8 cellular contexts compared by ENCODE assay signal in the genomic region with DNA sequence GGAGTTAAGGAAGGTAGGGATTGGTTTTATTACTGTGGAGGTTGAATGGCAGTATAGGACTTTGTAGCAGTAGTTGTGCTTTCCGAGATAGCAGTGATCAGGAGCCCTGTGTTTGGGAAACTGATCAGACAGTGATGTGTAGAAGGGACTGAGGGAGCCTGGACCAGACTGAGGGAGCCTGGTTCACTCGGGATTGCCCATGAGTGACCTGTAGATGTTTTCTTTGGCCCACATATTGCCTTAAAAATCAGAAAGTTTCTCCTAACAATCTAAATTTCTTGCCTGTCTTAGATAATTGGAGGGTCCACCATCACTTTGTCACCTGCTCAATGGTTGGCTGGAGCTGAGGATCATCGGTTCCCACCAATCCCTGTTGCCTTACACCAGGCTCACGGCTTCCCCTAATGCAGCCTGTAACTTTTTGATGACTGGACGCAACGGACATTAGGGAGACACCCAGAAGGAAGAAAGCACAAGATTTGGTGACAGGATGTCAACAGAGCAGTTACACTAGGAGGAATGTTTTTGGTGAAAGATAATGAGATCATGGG. TPM values are rescaled to one million over a fixed set of nuclear protein-coding genes. Genes with fewer than 3 reads are reported as not detected.
DNase-seq lines count a peak whose midpoint lies in the region; ATAC-seq, FAIRE-seq and TF ChIP-seq lines count a peak whose summit lies in the region.

No MANE protein-coding gene starts in this region.

- peak overlapping the region; percentile 82 for H2BK5ac ChIP-seq in H1 (ENCODE audit: low read depth, low read length)

- H4K91ac ChIP-seq in H1 (replicated peaks; ENCODE audit: insufficient read length, low read length): peak overlapping the region; percentile 72

- H3K4me3 Mint-ChIP-seq in CD4-positive, alpha-beta T cell: peak overlapping the region; percentile 95

- intact Hi-C loops in CD4-positive, alpha-beta T cell (cut with DNase I, micrococcal nuclease): loop anchor here in 1 of 2 experiments (5.0 kb wide), 1 partner anchor 319 kb away; no protein-coding TSS in a partner anchor

- peaks cover 33% of the 10 kb centered on the region for H3K36me3 Mint-ChIP-seq in CD4-positive, alpha-beta T cell (ENCODE audit: low read depth)

- H2BK12ac ChIP-seq in H1 (ENCODE audit: low read depth, low read length): no peak overlapping the region; the same call in 1 of the 2 replicates

- H2BK20ac ChIP-seq in H1 (ENCODE audit: low read length): no peak overlapping the region

- POLR2A ChIA-PET in CD4-positive, alpha-beta T cell (lab: Charles Lee): interaction anchor here (2.1 kb wide), 3 partner anchors 40 to 314 kb away, joined by 11 to 46 read pairs (median 15); no protein-coding TSS in a partner anchor
- POLR2A ChIA-PET in H1 (lab: Charles Lee; ENCODE audit: partially characterized antibody): interaction anchor here (1.4 to 2.7 kb wide), 3 partner anchors 41 to 77 kb away, joined by 3 to 10 read pairs (median 7); no protein-coding TSS in a partner anchor

- H3K27ac ChIP-seq in CD4-positive, alpha-beta T cell (ENCODE audit: low read depth, low read length): peak overlapping the region; percentile 98
- H3K27ac ChIP-seq in H1 (ENCODE audit: low read depth, low read length) (0 out of 2 replicates have a peak overlapping the region, but pooled peaks have one; percentile 12), neutrophil (peak overlapping the region; percentile 98)

- peak overlapping the region; percentile 41; the same call in 1 of the 2 replicates for H4K8ac ChIP-seq in H1 (ENCODE audit: extremely low read depth, insufficient read depth, low read length)

- H3K56ac ChIP-seq in H1 (replicated peaks; ENCODE audit: insufficient read length, low read depth, low read length): no peak overlapping the region

- no peak for ATAC-seq in CD4-positive, alpha-beta T cell (ENCODE audit: poor library complexity)
- ATAC-seq in GM21619 (IDR thresholded peaks at IDR 0.05; ENCODE audit: unreplicated experiment) (no peak), HG02763 (IDR thresholded peaks at IDR 0.05; ENCODE audit: unreplicated experiment) (no peak)

- TF ChIP-seq POLR2A in NB4 (IDR thresholded peaks at IDR 0.05; ENCODE audit: extremely low read depth, insufficient read length) (no peak), H1 (IDR thresholded peaks at IDR 0.05; ENCODE audit: control extremely low read depth in 1 of 2, low read depth in 2 of 2, low read length in 2 of 2) (no peak; a peak in 1 of 3 replicates)

- H3K79me2 ChIP-seq in H1 (ENCODE audit: control insufficient read depth in 1 of 2, insufficient read depth in 2 of 2, low read length in 2 of 2): peaks cover 6 to 48% of the 10 kb centered on the region in 2 experiments; a peak in 3 of 4 replicates

- no peaks in the 10 kb centered on the region for H3K36me3 ChIP-seq in H1 (ENCODE audit: control insufficient read depth in 2 of 4, insufficient read depth in 4 of 4, low read length in 3 of 4)
- peaks cover 3% of the 10 kb centered on the region for H3K36me3 ChIP-seq in neutrophil

- H3K9ac ChIP-seq in H1 (replicated peaks in 1 of 4; ENCODE audit: extremely low read depth in 1 of 4, low read depth in 3 of 4, low read length in 3 of 4): peak overlapping the region; percentile 68 to 94 (median 81)

- H3K4ac ChIP-seq in H1 (replicated peaks; ENCODE audit: insufficient read length, low read depth, low read length): no peak overlapping the region

- peaks cover 38% of the 10 kb centered on the region for H3K4me1 Mint-ChIP-seq in CD4-positive, alpha-beta T cell (ENCODE audit: low read depth)

- no peak overlapping the region for H3K14ac ChIP-seq in H1 (ENCODE audit: insufficient read length)

- peak overlapping the region; percentile 81 to 98 for H3K4me2 ChIP-seq in H1 (ENCODE audit: insufficient read depth in 1 of 2, low read depth in 2 of 2, low read length in 2 of 2)

- no peak for TF ChIP-seq EP300 in H1 (IDR thresholded peaks at IDR 0.05; ENCODE audit: borderline replicate concordance in 1 of 2, low read depth in 2 of 2, low read length in 2 of 2)

- H4K5ac ChIP-seq in H1 (ENCODE audit: insufficient read length, low read depth, low read length): no peak overlapping the region

- H2BK120ac ChIP-seq in H1 (replicated peaks; ENCODE audit: low read depth, low read length): no peak overlapping the region

- in situ Hi-C loops in GM13977 (cut with MboI; ENCODE audit: low pct_unique_long_range_greater_than_20kb, low sequenced_read_pairs, unreplicated experiment): no loop called here

- H3K27me3 Mint-ChIP-seq in CD4-positive, alpha-beta T cell: no peaks in the 10 kb centered on the region

- TF ChIP-seq RAD21 in H1 (IDR thresholded peaks at IDR 0.05 in 1 of 2, conservative IDR thresholded peaks at IDR 0.05 in 1 of 2; ENCODE audit: low read depth in 2 of 2, low read length in 2 of 2): no peak

- H3K4me3 ChIP-seq in NB4 (ENCODE audit: low read depth, low read length) (peak overlapping the region; percentile 72), H1 (ENCODE audit: extremely low read depth in 1 of 4, insufficient read depth in 2 of 4, low read depth in 3 of 4, low read length in 4 of 4) (peak overlapping the region; percentile 74 to 86 (median 83)), neutrophil (ENCODE audit: low read depth in 1 of 2, low read length in 1 of 2) (peak overlapping the region; percentile 95 to 98)

- H3K4me1 ChIP-seq in H1 (replicated peaks in 1 of 4; ENCODE audit: control insufficient read depth in 3 of 4, insufficient read depth in 4 of 4, low read length in 3 of 4) (peaks cover 0 to 7% (median 2%) of the 10 kb centered on the region in 4 experiments; a peak in 2 of 7 replicates), neutrophil (ENCODE audit: control insufficient read depth in 1 of 2, insufficient read depth in 1 of 2, low read depth in 1 of 2, low read length in 1 of 2) (peaks cover 24 to 26% of the 10 kb centered on the region in 2 experiments)

- H3K9me3 ChIP-seq in CD4-positive, alpha-beta T cell (ENCODE audit: control insufficient read depth, low read length): no peaks in the 10 kb centered on the region
- H3K9me3 ChIP-seq in H1 (ENCODE audit: insufficient read depth in 2 of 2, low read depth in 1 of 2, low read length in 1 of 2): no peaks in the 10 kb centered on the region
- H3K9me3 ChIP-seq in neutrophil: no peaks in the 10 kb centered on the region

- no peaks in the 10 kb centered on the region for H3K27me3 ChIP-seq in CD4-positive, alpha-beta T cell (ENCODE audit: control insufficient read depth, insufficient read depth, low read length)
- no peaks in the 10 kb centered on the region for H3K27me3 ChIP-seq in H1 (replicated peaks in 1 of 4; ENCODE audit: control insufficient read depth in 3 of 4, extremely low read depth in 1 of 4, insufficient read depth in 3 of 4, low read length in 3 of 4)
- no peaks in the 10 kb centered on the region for H3K27me3 ChIP-seq in neutrophil

- H3K27ac Mint-ChIP-seq in CD4-positive, alpha-beta T cell: peak overlapping the region; percentile 97

- H3K79me1 ChIP-seq in H1 (ENCODE audit: low read depth, low read length): peaks cover 5% of the 10 kb centered on the region; the same call in 1 of the 2 replicates

- H3K18ac ChIP-seq in H1 (ENCODE audit: extremely low read depth, low read length): 0 out of 2 replicates have a peak overlapping the region, but pooled peaks have one; percentile 51

- CTCF ChIA-PET in CD4-positive, alpha-beta T cell (lab: Charles Lee): interaction anchor here (1.4 to 2.1 kb wide), 3 partner anchors 27 to 65 kb away, joined by 4 to 38 read pairs (median 8); no protein-coding TSS in a partner anchor
- CTCF ChIA-PET in H1 (lab: Charles Lee; ENCODE audit: partially characterized antibody): interaction anchor here (0.7 to 12.3 kb wide), 8 partner anchors 19 to 96 kb away, joined by 4 to 122 read pairs (median 11); no protein-coding TSS in a partner anchor

- H2AK5ac ChIP-seq in H1 (ENCODE audit: low read depth, low read length): no peak overlapping the region

- no peak overlapping the region for H2BK15ac ChIP-seq in H1 (ENCODE audit: low read length)

- H3K23ac ChIP-seq in H1 (ENCODE audit: insufficient read length): no peak overlapping the region

- no peak for TF ChIP-seq CTCF in CD4-positive, alpha-beta T cell (IDR thresholded peaks at IDR 0.05)
- TF ChIP-seq CTCF in NB4 (IDR thresholded peaks at IDR 0.05; ENCODE audit: low read depth, low read length) (no peak), H1 (IDR thresholded peaks at IDR 0.05; ENCODE audit: control extremely low read depth in 1 of 3, insufficient read depth in 1 of 3, low read depth in 1 of 3, low read length in 3 of 3) (no peak), neutrophil (IDR thresholded peaks at IDR 0.05) (no peak), GM13977 (IDR thresholded peaks at IDR 0.05; ENCODE audit: extremely low read depth, insufficient read depth, missing control alignments) (no peak)

- peaks cover 8% of the 10 kb centered on the region for H3K23me2 ChIP-seq in H1 (ENCODE audit: low read depth, low read length)

- no peaks in the 10 kb centered on the region for H4K20me1 ChIP-seq in H1 (replicated peaks in 1 of 2; ENCODE audit: control insufficient read depth in 1 of 2, insufficient read depth in 2 of 2, low read length in 2 of 2)

- 0 out of 2 replicates have a peak overlapping the region, but pooled peaks have one; percentile 15 for H2AFZ ChIP-seq in H1 (ENCODE audit: low read length)

- no peak for DNase-seq in CD4-positive, alpha-beta T cell
- no peak for DNase-seq in NB4 (ENCODE audit: low read depth)
- no peak for DNase-seq in H1 (ENCODE audit: low read depth in 1 of 2, low spot score in 2 of 2)
- no peak for DNase-seq in COLO829 (ENCODE audit: low spot score)
- no peak for DNase-seq in GM13977 (ENCODE audit: low spot score)

- no peak for FAIRE-seq in H1 (lab: Jason Lieb, UNC)

- H3K9me3 Mint-ChIP-seq in CD4-positive, alpha-beta T cell: no peaks in the 10 kb centered on the region

- 66% methylated on average over 6 of the region's 6 CpGs; no CpG with 5 or more reads in 1 of the 2 experiments for WGBS in H1 (ENCODE audit: extremely low coverage in 1 of 2, insufficient coverage in 1 of 2, insufficient read length in 1 of 2, insufficient replicate concordance in 2 of 2, low coverage in 1 of 2, low lambda C conversion rate in 2 of 2, missing lambda C conversion rate in 1 of 2), 2 experiments

RNA-seq across cellular contexts. Expression of gene CDS2, which starts 1.1 kb away (rescaled TPM):
- 10 to 100 TPM; 62.4 to 65.0 TPM for total RNA-seq in CD4-positive, alpha-beta T cell
- 56.2 and 57.0 TPM in 2 replicates for total RNA-seq in H1 (2021; fragmentation: NEBNext Ultra II Directional; extraction: Animal tissue kit (Norgen Biotek cat#: 25700))
- polyA plus RNA-seq in H1 (2011; rRNA removed): 38.0 and 54.0 TPM in 2 replicates
- polyA plus RNA-seq in H1 (2011; cell fraction: cytosol; rRNA removed): 36.7 TPM
- polyA plus RNA-seq in H1 (2011; cell fraction: nucleus; rRNA removed): 22.3 TPM
- polyA plus RNA-seq in H1 (2012, experiment 1 of 2): 18.8 to 29.1 TPM (median 24.2 TPM) in 4 replicates
- 22.1 TPM for polyA plus RNA-seq in H1 (2012, experiment 2 of 2)
- 30.3 TPM for polyA plus RNA-seq in H1 (2013, experiment 1 of 2)
- polyA plus RNA-seq in H1 (2013, experiment 2 of 2): 38.2 TPM
- polyA minus RNA-seq in H1 (2011; rRNA and poly(A)+ RNA removed): 98.2 and 160 TPM in 2 replicates
- 25.1 TPM for polyA minus RNA-seq in H1 (2011; cell fraction: cytosol; rRNA and poly(A)+ RNA removed)
- 31.9 TPM for polyA minus RNA-seq in H1 (2011; cell fraction: nucleus; rRNA and poly(A)+ RNA removed)

RNA-seq across cellular contexts. Expression of gene PCNA, which starts 8.2 kb away (rescaled TPM):
- 10 to 100 TPM; 32.6 to 33.0 TPM for total RNA-seq in CD4-positive, alpha-beta T cell
- total RNA-seq in H1 (2021; fragmentation: NEBNext Ultra II Directional; extraction: Animal tissue kit (Norgen Biotek cat#: 25700)): 286 and 290 TPM in 2 replicates
- polyA plus RNA-seq in H1 (2011; rRNA removed): 737 and 756 TPM in 2 replicates
- 693 TPM for polyA plus RNA-seq in H1 (2011; cell fraction: cytosol; rRNA removed)
- polyA plus RNA-seq in H1 (2011; cell fraction: nucleus; rRNA removed): 226 TPM
- polyA plus RNA-seq in H1 (2012, experiment 1 of 2): 284 to 364 TPM (median 320 TPM) in 4 replicates
- polyA plus RNA-seq in H1 (2012, experiment 2 of 2): 92.9 TPM
- polyA plus RNA-seq in H1 (2013, experiment 1 of 2): 184 TPM
- 177 TPM for polyA plus RNA-seq in H1 (2013, experiment 2 of 2)
- polyA minus RNA-seq in H1 (2011; rRNA and poly(A)+ RNA removed): 235 and 271 TPM in 2 replicates
- 276 TPM for polyA minus RNA-seq in H1 (2011; cell fraction: cytosol; rRNA and poly(A)+ RNA removed)
- 139 TPM for polyA minus RNA-seq in H1 (2011; cell fraction: nucleus; rRNA and poly(A)+ RNA removed)

RNA-seq across cellular contexts. Expression of gene TMEM230, which starts 15.1 kb away (rescaled TPM):
- total RNA-seq in CD4-positive, alpha-beta T cell: 10 to 100 TPM; 22.6 to 27.1 TPM
- total RNA-seq in H1 (2021; fragmentation: NEBNext Ultra II Directional; extraction: Animal tissue kit (Norgen Biotek cat#: 25700)): 81.5 and 82.2 TPM in 2 replicates
- polyA plus RNA-seq in H1 (2011; rRNA removed): 107 and 133 TPM in 2 replicates
- polyA plus RNA-seq in H1 (2011; cell fraction: cytosol; rRNA removed): 110 TPM
- 75.1 TPM for polyA plus RNA-seq in H1 (2011; cell fraction: nucleus; rRNA removed)
- 69.2 to 97.4 TPM (median 70.7 TPM) in 4 replicates for polyA plus RNA-seq in H1 (2012, experiment 1 of 2)
- 41.0 TPM for polyA plus RNA-seq in H1 (2012, experiment 2 of 2)
- polyA plus RNA-seq in H1 (2013, experiment 1 of 2): 86.8 TPM
- 94.8 TPM for polyA plus RNA-seq in H1 (2013, experiment 2 of 2)
- 46.0 and 54.6 TPM in 2 replicates for polyA minus RNA-seq in H1 (2011; rRNA and poly(A)+ RNA removed)
- 30.7 TPM for polyA minus RNA-seq in H1 (2011; cell fraction: cytosol; rRNA and poly(A)+ RNA removed)
- 28.1 TPM for polyA minus RNA-seq in H1 (2011; cell fraction: nucleus; rRNA and poly(A)+ RNA removed)

Comparison
In these comparisons a context has a peak if more than half of its experiments do, and no peak if none do; other contexts are left out.
1. H3K27ac ChIP-seq: peak in every context shown above with its lines; median percentile 98 in CD4-positive, alpha-beta T cell; 98 in neutrophil; 12 in H1.